In genomic region chr10:127739908-127740307, GRCh38 we compare ENCODE assay signal across 23 cellular contexts. TPM values are rescaled to one million over a fixed set of nuclear protein-coding genes. Genes with fewer than 3 reads are reported as not detected.
"Had no signal": no experiment of that assay in that cellular context is flagged by ENCODE, and none has a peak within 500 bp of the region (broad histone marks: within the 10 kb centered on the region; RNA-seq: fewer than 3 reads in every experiment).

No MANE protein-coding gene starts in this region.

- H3K36me3 ChIP-seq: breast epithelium had no signal

- H3K9me3 Mint-ChIP-seq: activated naive CD4-positive, alpha-beta T cell treated with anti-CD3 and anti-CD28 coated beads, Interleukin-2, amount 50 U/mL, for 24 hours; activated T-cell treated with anti-CD3 and anti-CD28 coated beads, Interleukin-2, amount 50 U/mL, for 4 hours; T-helper 1 cell treated with Interleukin-12 subunit alpha and Interleukin-12 subunit beta and Interleukin-4 antibody, amounts not matched to agents 30 μg/mL and 1 μg/mL, for 36 hours had no signal

- DNase-seq: activated CD4-positive, alpha-beta T cell treated with anti-CD3 and anti-CD28 coated beads for 48 hours; activated CD4-positive, alpha-beta T cell treated with anti-CD3 and anti-CD28 coated beads, Interleukin-2, amount 50 U/mL, for 48 hours; activated CD8-positive, alpha-beta memory T cell treated with anti-CD3 and anti-CD28 coated beads, Interleukin-2, amount 10 ng/mL, durations not matched to agents 7 days and 5 days; activated effector memory CD4-positive, alpha-beta T cell treated with Interleukin-2 at 50 U/mL for 16 hours; activated naive CD4-positive, alpha-beta T cell; activated T-cell treated with anti-CD3 and anti-CD28 coated beads, Interleukin-2, amount 50 U/mL, for 4 hours; aorta; caudate nucleus; MM.1S; NCI-H1105; NCI-H1436; NCI-H187; NCI-H2081; NCI-H510A treated with DMSO at 0.1 percent for 48 hours; NCI-H69; SHP77 treated with DMSO at 0.1 percent for 48 hours had no signal

- ATAC-seq: activated CD4-positive, CD25-positive, alpha-beta regulatory T cell treated with anti-CD3 and anti-CD28 coated beads, Interleukin-2, amount 50 U/mL, for 24 hours; activated CD8-positive, alpha-beta memory T cell treated with anti-CD3 and anti-CD28 coated beads, Interleukin-2, amount 10 ng/mL, durations not matched to agents 7 days and 5 days; activated T-cell treated with anti-CD3 and anti-CD28 coated beads, Interleukin-2, amount 50 U/mL, for 4 hours; PC-3 had no signal

- H3K27ac Mint-ChIP-seq: activated CD8-positive, alpha-beta memory T cell treated with anti-CD3 and anti-CD28 coated beads, Interleukin-2, amount 10 ng/mL, durations not matched to agents 7 days and 5 days; activated naive CD4-positive, alpha-beta T cell treated with anti-CD3 and anti-CD28 coated beads, Interleukin-2, amount 50 U/mL, for 24 hours; T-helper 1 cell treated with Interleukin-12 subunit alpha and Interleukin-12 subunit beta and Interleukin-4 antibody, amounts not matched to agents 30 μg/mL and 1 μg/mL, for 36 hours had no signal

- H3K4me3 ChIP-seq: breast epithelium had no signal

- H3K27ac ChIP-seq: breast epithelium had no signal

- H3K4me3 Mint-ChIP-seq: activated CD8-positive, alpha-beta memory T cell treated with anti-CD3 and anti-CD28 coated beads, Interleukin-2, amount 10 ng/mL, durations not matched to agents 7 days and 5 days; activated naive CD4-positive, alpha-beta T cell treated with anti-CD3 and anti-CD28 coated beads, Interleukin-2, amount 50 U/mL, for 24 hours; activated T-cell treated with anti-CD3 and anti-CD28 coated beads, Interleukin-2, amount 50 U/mL, for 4 hours; T-helper 1 cell treated with Interleukin-12 subunit alpha and Interleukin-12 subunit beta and Interleukin-4 antibody, amounts not matched to agents 30 μg/mL and 1 μg/mL, for 36 hours had no signal

- H3K4me1 Mint-ChIP-seq: activated CD8-positive, alpha-beta memory T cell treated with anti-CD3 and anti-CD28 coated beads, Interleukin-2, amount 10 ng/mL, durations not matched to agents 7 days and 5 days; activated naive CD4-positive, alpha-beta T cell treated with anti-CD3 and anti-CD28 coated beads, Interleukin-2, amount 50 U/mL, for 24 hours had no signal

- H3K36me3 Mint-ChIP-seq: activated CD8-positive, alpha-beta memory T cell treated with anti-CD3 and anti-CD28 coated beads, Interleukin-2, amount 10 ng/mL, durations not matched to agents 7 days and 5 days; activated naive CD4-positive, alpha-beta T cell treated with anti-CD3 and anti-CD28 coated beads, Interleukin-2, amount 50 U/mL, for 24 hours had no signal

- H3K4me1 ChIP-seq: breast epithelium had no signal

RNA-seq across cellular contexts. Expression of gene FOXI2, which starts 2.9 kb away (rescaled TPM):
- total RNA-seq: activated CD8-positive, alpha-beta memory T cell treated with anti-CD3 and anti-CD28 coated beads, Interleukin-2, amount 10 ng/mL, durations not matched to agents 7 days and 5 days; activated T-cell treated with anti-CD3 and anti-CD28 coated beads, Interleukin-2, amount 50 U/mL, for 4 hours; cerebellum; PC-3; SK-MEL-5 had no signal
